3 cellular contexts compared by ENCODE assay signal in the genomic region with DNA sequence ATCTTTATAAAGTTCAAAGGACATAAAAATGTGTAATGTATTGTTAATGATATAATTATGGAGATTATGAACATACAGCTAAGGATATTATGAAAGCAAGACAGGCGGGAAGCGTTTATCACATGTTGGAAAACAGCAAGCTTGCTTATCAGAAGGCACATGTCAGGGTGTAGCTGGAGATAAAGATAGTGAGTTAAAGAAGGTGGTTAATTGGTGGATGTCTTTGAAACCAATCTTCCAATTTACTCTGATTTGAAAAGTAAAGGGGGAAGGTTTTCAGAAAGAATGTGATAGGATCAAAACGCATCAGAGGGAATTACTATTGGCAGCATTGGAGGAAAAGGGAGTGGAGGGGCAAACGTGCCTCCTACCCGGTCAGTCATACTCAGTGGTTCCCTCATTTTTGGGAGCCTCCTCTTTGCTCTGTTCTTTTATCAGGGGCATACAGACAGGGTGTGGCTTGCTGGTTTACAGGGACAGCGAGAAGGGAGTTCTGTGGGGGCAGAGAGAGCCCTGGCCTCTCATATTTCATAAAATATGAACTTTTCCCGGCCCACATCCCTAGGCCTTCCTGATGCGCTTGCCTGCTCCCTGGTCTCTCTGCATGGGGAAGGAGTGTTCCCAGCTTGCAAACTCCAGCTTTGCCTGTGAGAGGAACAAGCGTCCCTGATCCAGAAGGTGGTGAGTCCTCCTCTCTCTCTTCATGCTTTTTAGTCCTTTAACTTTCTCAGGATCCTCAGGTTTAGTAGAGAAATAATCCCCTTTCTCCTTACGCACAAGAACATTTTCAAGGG.
TF ChIP-seq lines count a peak whose summit lies in the region.

No MANE protein-coding gene starts in this region.

TF ChIP-seq in SK-N-SH, 30 proteins besides CTCF, POLR2A, EP300 and RAD21 (continued from another document):
- TF ChIP-seq, protein P1, sequence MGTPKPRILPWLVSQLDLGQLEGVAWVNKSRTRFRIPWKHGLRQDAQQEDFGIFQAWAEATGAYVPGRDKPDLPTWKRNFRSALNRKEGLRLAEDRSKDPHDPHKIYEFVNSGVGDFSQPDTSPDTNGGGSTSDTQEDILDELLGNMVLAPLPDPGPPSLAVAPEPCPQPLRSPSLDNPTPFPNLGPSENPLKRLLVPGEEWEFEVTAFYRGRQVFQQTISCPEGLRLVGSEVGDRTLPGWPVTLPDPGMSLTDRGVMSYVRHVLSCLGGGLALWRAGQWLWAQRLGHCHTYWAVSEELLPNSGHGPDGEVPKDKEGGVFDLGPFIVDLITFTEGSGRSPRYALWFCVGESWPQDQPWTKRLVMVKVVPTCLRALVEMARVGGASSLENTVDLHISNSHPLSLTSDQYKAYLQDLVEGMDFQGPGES (IDR thresholded peaks at IDR 0.05; ENCODE audit: low read depth, low read length) = no peak
- TF ChIP-seq MEF2A (IDR thresholded peaks at IDR 0.05; ENCODE audit: borderline replicate concordance, low read depth) (no peak), GABPA (IDR thresholded peaks at IDR 0.05; ENCODE audit: low read depth) (no peak)
TF ChIP-seq in SK-N-SH: peak in this region for 0.

TF ChIP-seq in SK-N-SH treated with all-trans-retinoic acid at 6 μM for 48 hours, 23 proteins besides CTCF, POLR2A, EP300 and RAD21 (continued from another document):
- TF ChIP-seq, protein P2, sequence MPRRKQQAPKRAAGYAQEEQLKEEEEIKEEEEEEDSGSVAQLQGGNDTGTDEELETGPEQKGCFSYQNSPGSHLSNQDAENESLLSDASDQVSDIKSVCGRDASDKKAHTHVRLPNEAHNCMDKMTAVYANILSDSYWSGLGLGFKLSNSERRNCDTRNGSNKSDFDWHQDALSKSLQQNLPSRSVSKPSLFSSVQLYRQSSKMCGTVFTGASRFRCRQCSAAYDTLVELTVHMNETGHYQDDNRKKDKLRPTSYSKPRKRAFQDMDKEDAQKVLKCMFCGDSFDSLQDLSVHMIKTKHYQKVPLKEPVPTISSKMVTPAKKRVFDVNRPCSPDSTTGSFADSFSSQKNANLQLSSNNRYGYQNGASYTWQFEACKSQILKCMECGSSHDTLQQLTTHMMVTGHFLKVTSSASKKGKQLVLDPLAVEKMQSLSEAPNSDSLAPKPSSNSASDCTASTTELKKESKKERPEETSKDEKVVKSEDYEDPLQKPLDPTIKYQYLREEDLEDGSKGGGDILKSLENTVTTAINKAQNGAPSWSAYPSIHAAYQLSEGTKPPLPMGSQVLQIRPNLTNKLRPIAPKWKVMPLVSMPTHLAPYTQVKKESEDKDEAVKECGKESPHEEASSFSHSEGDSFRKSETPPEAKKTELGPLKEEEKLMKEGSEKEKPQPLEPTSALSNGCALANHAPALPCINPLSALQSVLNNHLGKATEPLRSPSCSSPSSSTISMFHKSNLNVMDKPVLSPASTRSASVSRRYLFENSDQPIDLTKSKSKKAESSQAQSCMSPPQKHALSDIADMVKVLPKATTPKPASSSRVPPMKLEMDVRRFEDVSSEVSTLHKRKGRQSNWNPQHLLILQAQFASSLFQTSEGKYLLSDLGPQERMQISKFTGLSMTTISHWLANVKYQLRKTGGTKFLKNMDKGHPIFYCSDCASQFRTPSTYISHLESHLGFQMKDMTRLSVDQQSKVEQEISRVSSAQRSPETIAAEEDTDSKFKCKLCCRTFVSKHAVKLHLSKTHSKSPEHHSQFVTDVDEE (CRISPR knock-in tag; IDR thresholded peaks at IDR 0.05) = no peak
- TF ChIP-seq TCF4 (CRISPR knock-in tag; IDR thresholded peaks at IDR 0.05; ENCODE audit: borderline replicate concordance) (no peak), GLIS3 (CRISPR knock-in tag; IDR thresholded peaks at IDR 0.05) (no peak), ESRRG (CRISPR knock-in tag; IDR thresholded peaks at IDR 0.05) (no peak), ZFP30 (CRISPR knock-in tag; IDR thresholded peaks at IDR 0.05) (no peak), ARNTL (CRISPR knock-in tag; IDR thresholded peaks at IDR 0.05; ENCODE audit: borderline replicate concordance, low read depth) (no peak), PPARA (CRISPR knock-in tag; IDR thresholded peaks at IDR 0.05; ENCODE audit: borderline replicate concordance) (no peak), CSDC2 (CRISPR knock-in tag; IDR thresholded peaks at IDR 0.05) (no peak)
- TF ChIP-seq, protein P3, sequence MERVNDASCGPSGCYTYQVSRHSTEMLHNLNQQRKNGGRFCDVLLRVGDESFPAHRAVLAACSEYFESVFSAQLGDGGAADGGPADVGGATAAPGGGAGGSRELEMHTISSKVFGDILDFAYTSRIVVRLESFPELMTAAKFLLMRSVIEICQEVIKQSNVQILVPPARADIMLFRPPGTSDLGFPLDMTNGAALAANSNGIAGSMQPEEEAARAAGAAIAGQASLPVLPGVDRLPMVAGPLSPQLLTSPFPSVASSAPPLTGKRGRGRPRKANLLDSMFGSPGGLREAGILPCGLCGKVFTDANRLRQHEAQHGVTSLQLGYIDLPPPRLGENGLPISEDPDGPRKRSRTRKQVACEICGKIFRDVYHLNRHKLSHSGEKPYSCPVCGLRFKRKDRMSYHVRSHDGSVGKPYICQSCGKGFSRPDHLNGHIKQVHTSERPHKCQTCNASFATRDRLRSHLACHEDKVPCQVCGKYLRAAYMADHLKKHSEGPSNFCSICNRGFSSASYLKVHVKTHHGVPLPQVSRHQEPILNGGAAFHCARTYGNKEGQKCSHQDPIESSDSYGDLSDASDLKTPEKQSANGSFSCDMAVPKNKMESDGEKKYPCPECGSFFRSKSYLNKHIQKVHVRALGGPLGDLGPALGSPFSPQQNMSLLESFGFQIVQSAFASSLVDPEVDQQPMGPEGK (CRISPR knock-in tag; IDR thresholded peaks at IDR 0.05; ENCODE audit: borderline replicate concordance) = no peak

TF ChIP-seq in WTC11, 78 proteins besides CTCF, POLR2A, EP300 and RAD21 (continued from another document):
- TF ChIP-seq ZNF121 (CRISPR knock-in tag; IDR thresholded peaks at IDR 0.05) (no peak), CBFB (CRISPR knock-in tag; IDR thresholded peaks at IDR 0.05; ENCODE audit: low read depth) (no peak), ETV6 (CRISPR knock-in tag; IDR thresholded peaks at IDR 0.05) (no peak), ZNF232 (CRISPR knock-in tag; IDR thresholded peaks at IDR 0.05) (no peak), IRF2 (CRISPR knock-in tag; IDR thresholded peaks at IDR 0.05; ENCODE audit: borderline replicate concordance, low read depth) (no peak), TP53 (CRISPR knock-in tag; IDR thresholded peaks at IDR 0.05) (no peak), NFATC4 (CRISPR knock-in tag; IDR thresholded peaks at IDR 0.05) (no peak), OVOL2 (CRISPR knock-in tag; IDR thresholded peaks at IDR 0.05; ENCODE audit: borderline replicate concordance) (no peak)
- TF ChIP-seq, protein P4, sequence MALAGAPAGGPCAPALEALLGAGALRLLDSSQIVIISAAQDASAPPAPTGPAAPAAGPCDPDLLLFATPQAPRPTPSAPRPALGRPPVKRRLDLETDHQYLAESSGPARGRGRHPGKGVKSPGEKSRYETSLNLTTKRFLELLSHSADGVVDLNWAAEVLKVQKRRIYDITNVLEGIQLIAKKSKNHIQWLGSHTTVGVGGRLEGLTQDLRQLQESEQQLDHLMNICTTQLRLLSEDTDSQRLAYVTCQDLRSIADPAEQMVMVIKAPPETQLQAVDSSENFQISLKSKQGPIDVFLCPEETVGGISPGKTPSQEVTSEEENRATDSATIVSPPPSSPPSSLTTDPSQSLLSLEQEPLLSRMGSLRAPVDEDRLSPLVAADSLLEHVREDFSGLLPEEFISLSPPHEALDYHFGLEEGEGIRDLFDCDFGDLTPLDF (CRISPR knock-in tag; IDR thresholded peaks at IDR 0.05) = no peak
- TF ChIP-seq, protein P5, sequence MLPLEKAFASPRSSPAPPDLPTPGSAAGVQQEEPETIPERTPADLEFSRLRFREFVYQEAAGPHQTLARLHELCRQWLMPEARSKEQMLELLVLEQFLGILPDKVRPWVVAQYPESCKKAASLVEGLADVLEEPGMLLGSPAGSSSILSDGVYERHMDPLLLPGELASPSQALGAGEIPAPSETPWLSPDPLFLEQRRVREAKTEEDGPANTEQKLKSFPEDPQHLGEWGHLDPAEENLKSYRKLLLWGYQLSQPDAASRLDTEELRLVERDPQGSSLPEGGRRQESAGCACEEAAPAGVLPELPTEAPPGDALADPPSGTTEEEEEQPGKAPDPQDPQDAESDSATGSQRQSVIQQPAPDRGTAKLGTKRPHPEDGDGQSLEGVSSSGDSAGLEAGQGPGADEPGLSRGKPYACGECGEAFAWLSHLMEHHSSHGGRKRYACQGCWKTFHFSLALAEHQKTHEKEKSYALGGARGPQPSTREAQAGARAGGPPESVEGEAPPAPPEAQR (CRISPR knock-in tag; IDR thresholded peaks at IDR 0.05) = no peak
- TF ChIP-seq, protein P6, sequence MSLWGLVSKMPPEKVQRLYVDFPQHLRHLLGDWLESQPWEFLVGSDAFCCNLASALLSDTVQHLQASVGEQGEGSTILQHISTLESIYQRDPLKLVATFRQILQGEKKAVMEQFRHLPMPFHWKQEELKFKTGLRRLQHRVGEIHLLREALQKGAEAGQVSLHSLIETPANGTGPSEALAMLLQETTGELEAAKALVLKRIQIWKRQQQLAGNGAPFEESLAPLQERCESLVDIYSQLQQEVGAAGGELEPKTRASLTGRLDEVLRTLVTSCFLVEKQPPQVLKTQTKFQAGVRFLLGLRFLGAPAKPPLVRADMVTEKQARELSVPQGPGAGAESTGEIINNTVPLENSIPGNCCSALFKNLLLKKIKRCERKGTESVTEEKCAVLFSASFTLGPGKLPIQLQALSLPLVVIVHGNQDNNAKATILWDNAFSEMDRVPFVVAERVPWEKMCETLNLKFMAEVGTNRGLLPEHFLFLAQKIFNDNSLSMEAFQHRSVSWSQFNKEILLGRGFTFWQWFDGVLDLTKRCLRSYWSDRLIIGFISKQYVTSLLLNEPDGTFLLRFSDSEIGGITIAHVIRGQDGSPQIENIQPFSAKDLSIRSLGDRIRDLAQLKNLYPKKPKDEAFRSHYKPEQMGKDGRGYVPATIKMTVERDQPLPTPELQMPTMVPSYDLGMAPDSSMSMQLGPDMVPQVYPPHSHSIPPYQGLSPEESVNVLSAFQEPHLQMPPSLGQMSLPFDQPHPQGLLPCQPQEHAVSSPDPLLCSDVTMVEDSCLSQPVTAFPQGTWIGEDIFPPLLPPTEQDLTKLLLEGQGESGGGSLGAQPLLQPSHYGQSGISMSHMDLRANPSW (CRISPR knock-in tag; conservative IDR thresholded peaks at IDR 0.05; ENCODE audit: low read depth) = no peak
- TF ChIP-seq, protein P7, sequence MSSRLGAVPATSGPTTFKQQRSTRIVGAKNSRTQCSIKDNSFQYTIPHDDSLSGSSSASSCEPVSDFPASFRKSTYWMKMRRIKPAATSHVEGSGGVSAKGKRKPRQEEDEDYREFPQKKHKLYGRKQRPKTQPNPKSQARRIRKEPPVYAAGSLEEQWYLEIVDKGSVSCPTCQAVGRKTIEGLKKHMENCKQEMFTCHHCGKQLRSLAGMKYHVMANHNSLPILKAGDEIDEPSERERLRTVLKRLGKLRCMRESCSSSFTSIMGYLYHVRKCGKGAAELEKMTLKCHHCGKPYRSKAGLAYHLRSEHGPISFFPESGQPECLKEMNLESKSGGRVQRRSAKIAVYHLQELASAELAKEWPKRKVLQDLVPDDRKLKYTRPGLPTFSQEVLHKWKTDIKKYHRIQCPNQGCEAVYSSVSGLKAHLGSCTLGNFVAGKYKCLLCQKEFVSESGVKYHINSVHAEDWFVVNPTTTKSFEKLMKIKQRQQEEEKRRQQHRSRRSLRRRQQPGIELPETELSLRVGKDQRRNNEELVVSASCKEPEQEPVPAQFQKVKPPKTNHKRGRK (CRISPR knock-in tag; IDR thresholded peaks at IDR 0.05; ENCODE audit: borderline replicate concordance) = no peak
- TF ChIP-seq, protein P8, sequence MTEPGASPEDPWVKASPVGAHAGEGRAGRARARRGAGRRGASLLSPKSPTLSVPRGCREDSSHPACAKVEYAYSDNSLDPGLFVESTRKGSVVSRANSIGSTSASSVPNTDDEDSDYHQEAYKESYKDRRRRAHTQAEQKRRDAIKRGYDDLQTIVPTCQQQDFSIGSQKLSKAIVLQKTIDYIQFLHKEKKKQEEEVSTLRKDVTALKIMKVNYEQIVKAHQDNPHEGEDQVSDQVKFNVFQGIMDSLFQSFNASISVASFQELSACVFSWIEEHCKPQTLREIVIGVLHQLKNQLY (CRISPR knock-in tag; IDR thresholded peaks at IDR 0.05) = no peak
